21 cellular contexts compared by ENCODE assay signal in the genomic region with DNA sequence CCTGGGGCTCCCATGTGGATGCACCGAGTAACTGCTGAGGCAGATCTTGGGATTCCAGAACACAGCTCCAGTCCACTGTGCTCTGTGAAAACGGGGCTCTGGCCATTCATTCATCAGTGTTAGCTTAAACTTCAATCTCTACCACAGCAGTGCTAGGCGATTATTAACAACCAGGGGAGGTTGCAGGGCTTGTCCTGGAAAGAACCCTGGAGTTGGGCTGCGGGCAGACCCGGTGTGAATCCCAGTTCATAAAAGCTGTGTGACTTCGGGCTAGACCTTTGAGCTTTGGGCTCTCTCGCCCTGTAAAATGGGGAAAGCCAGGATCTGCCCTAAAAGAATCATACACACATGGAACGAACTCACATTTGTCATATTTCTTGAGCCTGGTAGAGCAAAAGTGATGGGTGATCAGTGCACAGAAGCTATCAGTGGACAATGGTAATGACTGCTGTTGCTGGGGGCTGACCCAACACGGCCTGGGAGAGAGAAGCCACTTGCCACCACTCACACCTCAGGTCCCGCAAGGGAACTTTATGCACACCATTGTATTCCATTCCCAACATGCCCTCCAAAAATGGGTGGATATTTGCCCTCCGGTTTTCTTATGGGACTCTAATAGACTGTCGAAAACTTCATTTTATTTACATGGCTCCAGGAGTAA. TPM values are rescaled to one million over a fixed set of nuclear protein-coding genes. Genes with fewer than 3 reads are reported as not detected.
A peak's percentile ranks its signal among the peaks of the same experiment; 100 is the strongest.
DNase-seq lines count a peak whose midpoint lies in the region; ATAC-seq and TF ChIP-seq lines count a peak whose summit lies in the region.
"Had no signal": no experiment of that assay in that cellular context is flagged by ENCODE, and none has a peak within 500 bp of the region (broad histone marks: within the 10 kb centered on the region; RNA-seq: fewer than 3 reads in every experiment).

No MANE protein-coding gene starts in this region.

- CTCF ChIA-PET in RWPE1 (lab: Yijun Ruan, JAX), result no interaction called here

- no peaks in the 10 kb centered on the region for H3K4me1 ChIP-seq in neural progenitor cell

- no peak overlapping the region for H3K4me3 ChIP-seq in neural progenitor cell
- no peak overlapping the region for H3K4me3 ChIP-seq in MG63

- no peak overlapping the region for H3K9ac ChIP-seq in neural progenitor cell

- no peak overlapping the region for H3K4me3 Mint-ChIP-seq in neural progenitor cell

- H3K27ac ChIP-seq in RWPE1 (peak overlapping the region; percentile 22; the same call in 1 of the 2 replicates), neural progenitor cell (no peak overlapping the region)
- H3K27ac ChIP-seq: C4-2B had no signal

- no peaks in the 10 kb centered on the region for H3K79me2 ChIP-seq in neural progenitor cell (ENCODE audit: low read depth)

- H3K4me1 Mint-ChIP-seq in neural progenitor cell, result no peaks in the 10 kb centered on the region

- no peaks in the 10 kb centered on the region for H4K20me1 ChIP-seq in neural progenitor cell (ENCODE audit: low read depth)

- peaks cover 25% of the 10 kb centered on the region for H3K36me3 Mint-ChIP-seq in neural progenitor cell

- intact Hi-C loops in cardiac septum (cut with DNase I), result no loop called here

- no peak for TF ChIP-seq CTCF in RWPE1 (conservative IDR thresholded peaks at IDR 0.05; ENCODE audit: low read depth)
- TF ChIP-seq CTCF in neural progenitor cell (IDR thresholded peaks at IDR 0.05), result no peak

- H3F3A ChIP-seq in neural progenitor cell (ENCODE audit: low read depth), result no peaks in the 10 kb centered on the region

- H2AFZ ChIP-seq in neural progenitor cell (replicated peaks), result no peak overlapping the region

- no peak overlapping the region for H3K4me2 ChIP-seq in neural progenitor cell

- peak overlapping the region; percentile 87 for H3K27ac Mint-ChIP-seq in neural progenitor cell

- H3K36me3 ChIP-seq in neural progenitor cell (no peaks in the 10 kb centered on the region), MG63 (peaks cover 10% of the 10 kb centered on the region)

- DNase-seq in RWPE1 (ENCODE audit: low spot score) (no peak), left kidney (ENCODE audit: low read depth, low spot score) (peak; percentile 57), neural progenitor cell (ENCODE audit: low spot score) (no peak), MG63 (no peak), cardiac septum (ENCODE audit: low spot score) (no peak)
- no peak for DNase-seq in activated CD4-positive, alpha-beta T cell treated with anti-CD3 and anti-CD28 coated beads for 1 hour
- DNase-seq: AML-193, DMS79, H7, KBM-7, MV-4-11, NCI-H1694 treated with DMSO at 0.1 percent for 48 hours, NCI-H2107, NCI-H510A, NCI-H748 treated with DMSO at 0.1 percent for 48 hours, SIG-M5 had no signal

- POLR2A ChIA-PET in RWPE1 (lab: Yijun Ruan, JAX; ENCODE audit: low non-redundant PET), result no interaction called here

- peaks cover 3% of the 10 kb centered on the region for H3K9me3 Mint-ChIP-seq in neural progenitor cell

- H3K9me3 ChIP-seq in neural progenitor cell (ENCODE audit: low read depth), result no peaks in the 10 kb centered on the region
- H3K9me3 ChIP-seq in MG63, result peaks cover 2% of the 10 kb centered on the region; the same call in 1 of the 2 replicates

- ATAC-seq in GM18511 (IDR thresholded peaks at IDR 0.05; ENCODE audit: unreplicated experiment), result no peak
- ATAC-seq: SK-N-SH treated with all-trans-retinoic acid at 6 μM for 48 hours had no signal

- H3K27me3 ChIP-seq in neural progenitor cell (no peaks in the 10 kb centered on the region), MG63 (no peaks in the 10 kb centered on the region)

- H3K27me3 Mint-ChIP-seq in neural progenitor cell (ENCODE audit: insufficient read depth, low read depth), result peaks cover 4% of the 10 kb centered on the region

RNA-seq across cellular contexts. Expression of a gene that starts 15.6 kb away (rescaled TPM):
- total RNA-seq in neural progenitor cell (ENCODE audit: low replicate concordance) (0.19 TPM in 1 of 2 replicates, not detected in the other), cardiac septum (not detected)
- 5.1 TPM in 1 of 2 replicates, not detected in the other for total RNA-seq in MG63 (2014; rRNA removed; shearing (Covaris generic); ENCODE audit: low replicate concordance)
- total RNA-seq: OCI-LY7, RPMI7951 had no signal

RNA-seq across cellular contexts. Expression of a gene that starts 35.4 kb away (rescaled TPM):
- 0.65 TPM in 1 of 2 replicates, not detected in the other for total RNA-seq in neural progenitor cell (ENCODE audit: low replicate concordance)
- total RNA-seq in MG63 (2014; rRNA removed; shearing (Covaris generic); ENCODE audit: low replicate concordance), result not detected in 2 replicates
- total RNA-seq in cardiac septum, result not detected
- total RNA-seq: OCI-LY7, RPMI7951 had no signal
